ENCODE assay signal across 23 cellular contexts in the genomic region with DNA sequence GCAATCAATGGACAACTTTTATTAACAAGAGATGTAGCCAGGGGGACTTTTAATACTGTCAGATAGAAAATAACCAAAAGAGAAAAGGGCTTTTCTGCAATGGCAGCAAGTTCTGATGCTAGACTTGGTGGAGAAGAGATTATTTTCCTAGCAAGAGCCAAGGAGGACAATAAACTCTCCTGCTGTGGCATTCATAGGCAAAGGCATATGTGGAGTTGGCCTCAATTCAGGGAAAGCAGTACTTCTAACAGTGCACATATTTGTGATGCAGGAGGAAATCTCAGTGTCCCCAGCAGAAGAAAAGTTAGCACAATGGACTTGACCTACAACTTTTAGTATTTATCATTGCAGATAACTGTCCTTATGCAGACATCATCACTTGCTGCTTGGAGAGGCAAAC.
A peak's percentile ranks its signal among the peaks of the same experiment; 100 is the strongest.
DNase-seq lines count a peak whose midpoint lies in the region; ATAC-seq lines count a peak whose summit lies in the region.
"Had no signal": no experiment of that assay in that cellular context is flagged by ENCODE, and none has a peak within 500 bp of the region (broad histone marks: within the 10 kb centered on the region; RNA-seq: fewer than 3 reads in every experiment).

No MANE protein-coding gene starts in this region.

- H3K27ac Mint-ChIP-seq in activated CD8-positive, alpha-beta T cell treated with anti-CD3 and anti-CD28 coated beads, Interleukin-2, amount 10 ng/mL, durations not matched to agents 7 days and 5 days = no peak overlapping the region
- H3K27ac Mint-ChIP-seq: B cell; CD8-positive, alpha-beta T cell had no signal

- H3K36me3 Mint-ChIP-seq in activated CD8-positive, alpha-beta T cell treated with anti-CD3 and anti-CD28 coated beads, Interleukin-2, amount 10 ng/mL, durations not matched to agents 7 days and 5 days (ENCODE audit: low read depth) = no peaks in the 10 kb centered on the region
- H3K36me3 Mint-ChIP-seq: CD8-positive, alpha-beta T cell had no signal

- peak overlapping the region; percentile 27 for H3K27ac ChIP-seq in iPS-20b (ENCODE audit: low read length)
- H3K27ac ChIP-seq: C4-2B, SJSA1 had no signal

- POLR2A ChIA-PET in activated CD8-positive, alpha-beta T cell treated with anti-CD3 and anti-CD28 coated beads, Interleukin-2, amount 10 ng/mL, durations not matched to agents 7 days and 5 days (lab: Charles Lee) = no interaction called here

- no peaks in the 10 kb centered on the region for H3K9me3 Mint-ChIP-seq in activated CD8-positive, alpha-beta T cell treated with anti-CD3 and anti-CD28 coated beads, Interleukin-2, amount 10 ng/mL, durations not matched to agents 7 days and 5 days (ENCODE audit: insufficient read depth)

- peak overlapping the region; percentile 38 for H3K4me3 ChIP-seq in iPS-20b (ENCODE audit: low read length)
- H3K4me3 ChIP-seq: SJSA1 had no signal

- intact Hi-C loops in left cardiac atrium (cut with DNase I) = no loop called here

- DNase-seq in NCI-H446 treated with DMSO at 0.1 percent for 48 hours (lab: John Stamatoyannopoulos, UW) (peak; percentile 49), cerebellum (ENCODE audit: low spot score) (peak; percentile 7), retina (peak; percentile 21), NCI-H526 (lab: John Stamatoyannopoulos, UW) (no peak), left cardiac atrium (no peak)
- no peak for DNase-seq in activated CD8-positive, alpha-beta T cell treated with anti-CD3 and anti-CD28 coated beads, Interleukin-2, amount 10 ng/mL, durations not matched to agents 7 days and 5 days
- DNase-seq: Caco-2; CD8-positive, alpha-beta T cell; GF-D8; Karpas-422; NCI-H1092; NCI-H1417 treated with DMSO at 0.1 percent for 48 hours; NCI-H187; NCI-H2107; NCI-H526 treated with DMSO at 0.1 percent for 48 hours; Right ventricle myocardium superior; RPMI8226 had no signal

- no peaks in the 10 kb centered on the region for H3K4me1 Mint-ChIP-seq in activated CD8-positive, alpha-beta T cell treated with anti-CD3 and anti-CD28 coated beads, Interleukin-2, amount 10 ng/mL, durations not matched to agents 7 days and 5 days (ENCODE audit: low read depth)
- H3K4me1 Mint-ChIP-seq: B cell had no signal

- H3K9me3 ChIP-seq in iPS-20b (ENCODE audit: insufficient read depth, low read depth, low read length) = peaks cover 14% of the 10 kb centered on the region; the same call in 1 of the 2 replicates
- H3K9me3 ChIP-seq: Caco-2, SJSA1 had no signal

- CTCF ChIA-PET in activated CD8-positive, alpha-beta T cell treated with anti-CD3 and anti-CD28 coated beads, Interleukin-2, amount 10 ng/mL, durations not matched to agents 7 days and 5 days (lab: Charles Lee) = no interaction called here

- no peaks in the 10 kb centered on the region for H3K27me3 Mint-ChIP-seq in activated CD8-positive, alpha-beta T cell treated with anti-CD3 and anti-CD28 coated beads, Interleukin-2, amount 10 ng/mL, durations not matched to agents 7 days and 5 days (ENCODE audit: low read depth)
- H3K27me3 Mint-ChIP-seq: B cell had no signal

- H3K4me1 ChIP-seq in iPS-20b (ENCODE audit: insufficient read depth, low read length) = peaks cover 5% of the 10 kb centered on the region; the same call in 1 of the 2 replicates
- H3K4me1 ChIP-seq: Caco-2, SJSA1 had no signal

- no peaks in the 10 kb centered on the region for H3K27me3 ChIP-seq in iPS-20b (ENCODE audit: insufficient read depth, low read length)
- H3K27me3 ChIP-seq: SJSA1 had no signal

- no peak overlapping the region for H3K4me3 Mint-ChIP-seq in activated CD8-positive, alpha-beta T cell treated with anti-CD3 and anti-CD28 coated beads, Interleukin-2, amount 10 ng/mL, durations not matched to agents 7 days and 5 days
- H3K4me3 Mint-ChIP-seq: B cell; CD8-positive, alpha-beta T cell had no signal

- H3K9ac ChIP-seq in iPS-20b (ENCODE audit: low read depth, low read length) = no peak overlapping the region

- no peaks in the 10 kb centered on the region for H3K36me3 ChIP-seq in iPS-20b (ENCODE audit: insufficient read depth, low read depth, low read length)
- H3K36me3 ChIP-seq: SJSA1 had no signal

- ATAC-seq in HG03442 (IDR thresholded peaks at IDR 0.05; ENCODE audit: unreplicated experiment) (no peak), left cardiac atrium (no peak)
- ATAC-seq in activated CD8-positive, alpha-beta T cell treated with anti-CD3 and anti-CD28 coated beads, Interleukin-2, amount 10 ng/mL, durations not matched to agents 7 days and 5 days = no peak
- ATAC-seq: CD8-positive, alpha-beta T cell; HepG2 had no signal

Comparison
In these comparisons a context has a peak if more than half of its experiments do, and no peak if none do; other contexts are left out.
1. DNase-seq: peak in NCI-H446 treated with DMSO at 0.1 percent for 48 hours (single experiment), cerebellum (single experiment) and retina (single experiment); none in NCI-H526 (0 of 2), activated CD8-positive, alpha-beta T cell treated with anti-CD3 and anti-CD28 coated beads, Interleukin-2, amount 10 ng/mL, durations not matched to agents 7 days and 5 days (single experiment) and left cardiac atrium (single experiment).